Comparison of ENCODE assay signal across 27 cellular contexts in genomic region chr13:44453881-44454280, GRCh38.
"Had no signal": no experiment of that assay in that cellular context is flagged by ENCODE, and none has a peak within 500 bp of the region (broad histone marks: within the 10 kb centered on the region; RNA-seq: fewer than 3 reads in every experiment).

No MANE protein-coding gene starts in this region.

- H3K36me3 ChIP-seq: colonic mucosa, esophagus squamous epithelium, gastrocnemius medialis, heart right ventricle, left lung, lower lobe of right lung had no signal

- H3K9me3 ChIP-seq: colonic mucosa, esophagus squamous epithelium, gastrocnemius medialis, lower lobe of right lung, mucosa of descending colon had no signal

- H3K9me3 Mint-ChIP-seq: effector memory CD8-positive, alpha-beta T cell had no signal

- H3K4me1 Mint-ChIP-seq: endodermal cell, mesothelial cell of epicardium had no signal

- H3K4me3 Mint-ChIP-seq: dendritic cell treated with granulocyte-macrophage colony-stimulating factor and Interleukin-4, amounts not matched to agents 40 ng/mL and 50 ng/mL, for 4 days; effector memory CD8-positive, alpha-beta T cell; endodermal cell; mesothelial cell of epicardium; naive B cell had no signal

- ATAC-seq: effector memory CD8-positive, alpha-beta T cell; esophagus mucosa; gastrocnemius medialis; heart right ventricle; left cardiac atrium; left lung; left ventricle myocardium superior; lower lobe of right lung; mucosa of descending colon had no signal

- H3K36me3 Mint-ChIP-seq: naive B cell had no signal

- FAIRE-seq: endometrium, keratinocyte had no signal

- H3K27me3 Mint-ChIP-seq: dendritic cell treated with granulocyte-macrophage colony-stimulating factor and Interleukin-4, amounts not matched to agents 40 ng/mL and 50 ng/mL, for 4 days; effector memory CD8-positive, alpha-beta T cell; naive B cell had no signal

- DNase-seq: colonic mucosa; cortex of kidney; effector CD8-positive, alpha-beta T cell; effector memory CD8-positive, alpha-beta T cell; endodermal cell; erythroblast; esophagus squamous epithelium; foreskin fibroblast; foreskin melanocyte; gastrocnemius medialis; glutamatergic neuron; head of caudate nucleus; heart right ventricle; hippocampal formation; left cardiac atrium; left lung; left ventricle myocardium superior; lower lobe of right lung; mesenchymal stem cell; mucosa of descending colon; naive B cell had no signal

- H3K27ac Mint-ChIP-seq: dendritic cell treated with granulocyte-macrophage colony-stimulating factor and Interleukin-4, amounts not matched to agents 40 ng/mL and 50 ng/mL, for 4 days; effector memory CD8-positive, alpha-beta T cell; endodermal cell; mesothelial cell of epicardium; naive B cell had no signal

- H3K4me1 ChIP-seq: colonic mucosa, left lung had no signal

- H3K27ac ChIP-seq: colonic mucosa, epithelial cell of prostate, esophagus squamous epithelium, heart right ventricle, left lung, lower lobe of right lung had no signal

- H3K27me3 ChIP-seq: colonic mucosa, esophagus squamous epithelium, gastrocnemius medialis, heart right ventricle, left lung had no signal

- H3K4me3 ChIP-seq: colonic mucosa, esophagus squamous epithelium, gastrocnemius medialis, heart right ventricle, left lung, lower lobe of right lung, mucosa of descending colon had no signal
